22 cellular contexts compared by ENCODE assay signal in genomic region chrX:122567911-122568310, GRCh38.
"Had no signal": no experiment of that assay in that cellular context is flagged by ENCODE, and none has a peak within 500 bp of the region (broad histone marks: within the 10 kb centered on the region; RNA-seq: fewer than 3 reads in every experiment).

No MANE protein-coding gene starts in this region.

- H3K4me1 Mint-ChIP-seq: immature natural killer cell had no signal

- H3K4me3 ChIP-seq: coronary artery, lung, psoas muscle, right lobe of liver, stomach, thoracic aorta, transverse colon had no signal

- H3K4me1 ChIP-seq: psoas muscle, right lobe of liver, stomach, transverse colon had no signal

- H3K4me3 Mint-ChIP-seq: endodermal cell; immature natural killer cell; naive thymus-derived CD8-positive, alpha-beta T cell had no signal

- H3K36me3 Mint-ChIP-seq: immature natural killer cell had no signal

- H3K27ac Mint-ChIP-seq: endodermal cell; immature natural killer cell; naive thymus-derived CD8-positive, alpha-beta T cell had no signal

- H3K27me3 ChIP-seq: neutrophil, right lobe of liver, stomach, transverse colon had no signal

- H3K27ac ChIP-seq: coronary artery, neutrophil, psoas muscle, right lobe of liver, stomach, thoracic aorta, transverse colon had no signal

- H3K36me3 ChIP-seq: neutrophil, right lobe of liver, stomach, thoracic aorta, transverse colon had no signal

- H3K9me3 ChIP-seq: neutrophil, psoas muscle, right lobe of liver, thoracic aorta, transverse colon had no signal

- DNase-seq: effector CD4-positive, alpha-beta T cell; endodermal cell; erythroblast; immature natural killer cell; kidney; left cardiac atrium; left ventricle myocardium superior; mesenchymal stem cell; naive thymus-derived CD8-positive, alpha-beta T cell; psoas muscle; retina; right lobe of liver; stimulated activated CD4-positive, alpha-beta T cell treated with anti-CD3 and anti-CD28 coated beads, Interleukin-12 subunit alpha, Interleukin-12 subunit beta, amount 100 ng/mL, for 4 hours; stimulated activated naive CD4-positive, alpha-beta T cell; stomach; substantia nigra; transverse colon had no signal

- ATAC-seq: left cardiac atrium; left ventricle myocardium superior; naive thymus-derived CD8-positive, alpha-beta T cell; psoas muscle; right lobe of liver had no signal

- H3K27me3 Mint-ChIP-seq: naive thymus-derived CD8-positive, alpha-beta T cell had no signal

- FAIRE-seq: endothelial cell of umbilical vein, kidney had no signal
